ENCODE assay signal across 24 cellular contexts in genomic region chr1:221557024-221557423, GRCh38.
DNase-seq lines count a peak whose midpoint lies in the region; ATAC-seq and TF ChIP-seq lines count a peak whose summit lies in the region.
"Had no signal": no experiment of that assay in that cellular context is flagged by ENCODE, and none has a peak within 500 bp of the region (broad histone marks: within the 10 kb centered on the region; RNA-seq: fewer than 3 reads in every experiment).

No MANE protein-coding gene starts in this region.

- H3K23ac ChIP-seq in IMR-90 (ENCODE audit: low read depth, low read length), result no peak overlapping the region

- H3K14ac ChIP-seq in IMR-90 (replicated peaks; ENCODE audit: low read depth, low read length), result no peak overlapping the region

- intact Hi-C loops in IMR-90 (cut with micrococcal nuclease), result no loop called here
- intact Hi-C loops in naive thymus-derived CD4-positive, alpha-beta T cell (cut with micrococcal nuclease), result no loop called here

- no peaks in the 10 kb centered on the region for H3K9me3 Mint-ChIP-seq in naive thymus-derived CD4-positive, alpha-beta T cell
- H3K9me3 Mint-ChIP-seq: CD8-positive, alpha-beta T cell had no signal

- H2AK5ac ChIP-seq in IMR-90 (ENCODE audit: low read depth, low read length), result no peak overlapping the region

- H3K56ac ChIP-seq in IMR-90 (ENCODE audit: extremely low read depth, insufficient read depth, low read length), result no peak overlapping the region

- H2BK5ac ChIP-seq in IMR-90 (ENCODE audit: low read depth, low read length, poor library complexity, severe bottlenecking), result no peak overlapping the region

- H3K4me1 ChIP-seq in IMR-90 (ENCODE audit: control insufficient read depth, insufficient read depth, low read length), result no peaks in the 10 kb centered on the region; the same call in 1 of the 2 replicates
- no peaks in the 10 kb centered on the region for H3K4me1 ChIP-seq in naive thymus-derived CD4-positive, alpha-beta T cell (ENCODE audit: control insufficient read depth in 2 of 2, insufficient read depth in 2 of 2, low read length in 2 of 2)
- H3K4me1 ChIP-seq: Caco-2, SJCRH30 had no signal

- H3K18ac ChIP-seq in IMR-90 (ENCODE audit: low read depth, low read length), result no peak overlapping the region

- no peak overlapping the region for H4K8ac ChIP-seq in IMR-90 (ENCODE audit: low read depth in 2 of 2, low read length in 2 of 2)

- no peak overlapping the region for H2BK120ac ChIP-seq in IMR-90 (ENCODE audit: low read depth, low read length)

- CTCF ChIA-PET in IMR-90 (lab: Yijun Ruan, JAX), result no interaction called here
- CTCF ChIA-PET in naive thymus-derived CD4-positive, alpha-beta T cell (lab: Charles Lee), result interaction anchor here (1.1 kb wide), 2 partner anchors 185 to 302 kb away, joined by 3 read pairs; partner anchors contain the start of gene DUSP10

- dilution Hi-C loops in IMR-90 (cut with HindIII; ENCODE audit: low sequenced_read_pairs, unreplicated experiment), result no loop called here

- no peaks in the 10 kb centered on the region for H3K9me3 ChIP-seq in IMR-90 (ENCODE audit: control insufficient read depth, insufficient read depth, low read length)
- H3K9me3 ChIP-seq in naive thymus-derived CD4-positive, alpha-beta T cell (ENCODE audit: control insufficient read depth in 2 of 3, low read length in 3 of 3), result no peaks in the 10 kb centered on the region
- H3K9me3 ChIP-seq: Caco-2, SJCRH30 had no signal

- no peak overlapping the region for H3K4ac ChIP-seq in IMR-90 (ENCODE audit: low read depth, low read length)

- H4K5ac ChIP-seq in IMR-90 (ENCODE audit: low read depth, low read length), result no peak overlapping the region

- H3K79me1 ChIP-seq in IMR-90 (ENCODE audit: low read depth in 1 of 2, low read length in 2 of 2), result no peaks in the 10 kb centered on the region

- peak; percentile 13 for DNase-seq in NOMO-1 treated with DMSO at 0.1 percent for 48 hours (lab: John Stamatoyannopoulos, UW; ENCODE audit: unreplicated experiment)
- DNase-seq in NOMO-1 treated with dmso at 0.1 percent for 144 hours (lab: John Stamatoyannopoulos, UW; ENCODE audit: unreplicated experiment), result no peak
- no peak for DNase-seq in IMR-90
- DNase-seq in epithelial cell of esophagus (ENCODE audit: low read depth), result peak; percentile 25
- DNase-seq in naive thymus-derived CD4-positive, alpha-beta T cell, result no peak
- no peak for DNase-seq in brain microvascular endothelial cell
- DNase-seq in T1000 (lab: John Stamatoyannopoulos, UW), result no peak
- DNase-seq: Caco-2; CD8-positive, alpha-beta T cell; DMS 273 treated with DMSO at 0.1 percent for 48 hours; DMS79; KG1; NCI-H1092; NCI-H1417 treated with DMSO at 0.1 percent for 48 hours; NCI-H1694 treated with DMSO at 0.1 percent for 48 hours; NCI-H2081; NCI-H2227 treated with DMSO at 0.1 percent for 48 hours; NCI-H526 treated with DMSO at 0.1 percent for 48 hours; OCI-M1; SJCRH30 had no signal

- TF ChIP-seq POLR2A in IMR-90 (IDR thresholded peaks at IDR 0.05; ENCODE audit: low read depth, low read length), result no peak

- ATAC-seq in IMR-90 (ENCODE audit: low read depth) (no peak), HG02852 (IDR thresholded peaks at IDR 0.05; ENCODE audit: unreplicated experiment) (no peak)
- peak; percentile 31 for ATAC-seq in naive thymus-derived CD4-positive, alpha-beta T cell
- ATAC-seq: CD8-positive, alpha-beta T cell had no signal

- H3K4me3 ChIP-seq in IMR-90 (ENCODE audit: insufficient read depth, low read depth, low read length), result no peak overlapping the region
- H3K4me3 ChIP-seq in epithelial cell of esophagus (ENCODE audit: low read length), result no peak overlapping the region
- H3K4me3 ChIP-seq in naive thymus-derived CD4-positive, alpha-beta T cell (ENCODE audit: low read length), result no peak overlapping the region
- H3K4me3 ChIP-seq in brain microvascular endothelial cell (ENCODE audit: low read depth, low read length), result no peak overlapping the region
- H3K4me3 ChIP-seq: SJCRH30 had no signal

- H3K36me3 ChIP-seq in IMR-90 (ENCODE audit: control insufficient read depth, insufficient read depth, low read length), result no peaks in the 10 kb centered on the region
- no peaks in the 10 kb centered on the region for H3K36me3 ChIP-seq in naive thymus-derived CD4-positive, alpha-beta T cell (ENCODE audit: control insufficient read depth in 2 of 3, insufficient read depth in 3 of 3, low read length in 3 of 3)
- no peaks in the 10 kb centered on the region for H3K36me3 ChIP-seq in brain microvascular endothelial cell (replicated peaks)
- H3K36me3 ChIP-seq: SJCRH30 had no signal

- H4K20me1 ChIP-seq in IMR-90 (ENCODE audit: insufficient read depth, low read length), result no peaks in the 10 kb centered on the region

- H2BK20ac ChIP-seq in IMR-90 (ENCODE audit: low read depth, low read length), result no peak overlapping the region

- H3K27me3 ChIP-seq in IMR-90 (ENCODE audit: control insufficient read depth, insufficient read depth, low read length) (no peaks in the 10 kb centered on the region), brain microvascular endothelial cell (replicated peaks) (no peaks in the 10 kb centered on the region)
- no peaks in the 10 kb centered on the region for H3K27me3 ChIP-seq in naive thymus-derived CD4-positive, alpha-beta T cell (ENCODE audit: control insufficient read depth in 2 of 2, insufficient read depth in 2 of 2, low read length in 2 of 2)
- H3K27me3 ChIP-seq: SJCRH30 had no signal

- H3K4me2 ChIP-seq in IMR-90 (ENCODE audit: low read depth, low read length), result no peak overlapping the region

- no peaks in the 10 kb centered on the region; the same call in 1 of the 2 replicates for H3K9me1 ChIP-seq in IMR-90 (ENCODE audit: insufficient read depth, low read length)

- in situ Hi-C loops in IMR-90 (cut with MboI; ENCODE audit: low sequenced_read_pairs) (loop anchor here (10.0 kb wide), 1 partner anchor 898 kb away; no protein-coding TSS in a partner anchor), brain microvascular endothelial cell (cut with HindIII; ENCODE audit: low pct_ligation_motif_present, low sequenced_read_pairs) (no loop called here)

- H3K4me1 Mint-ChIP-seq in naive thymus-derived CD4-positive, alpha-beta T cell, result no peaks in the 10 kb centered on the region
- H3K4me1 Mint-ChIP-seq: B cell had no signal

- H2BK15ac ChIP-seq in IMR-90 (ENCODE audit: low read depth, low read length), result no peak overlapping the region

- no peak overlapping the region for H2AFZ ChIP-seq in IMR-90 (replicated peaks; ENCODE audit: low read length, poor library complexity)

- POLR2A ChIA-PET in IMR-90 (lab: Charles Lee; ENCODE audit: unreplicated experiment), result no interaction called here
- POLR2A ChIA-PET in naive thymus-derived CD4-positive, alpha-beta T cell (lab: Charles Lee), result no interaction called here

- no TSS peak for BruUV-seq in IMR-90 (replicated peaks; lab: Mats Ljungman, UMichigan)

- H3K27ac Mint-ChIP-seq in naive thymus-derived CD4-positive, alpha-beta T cell, result no peak overlapping the region
- H3K27ac Mint-ChIP-seq: B cell; CD8-positive, alpha-beta T cell had no signal

- no CpG with 5 or more reads among the region's 1 CpG for WGBS in IMR-90 (ENCODE audit: extremely low coverage in 2 of 2, insufficient read length in 1 of 2), 2 experiments

- H4K91ac ChIP-seq in IMR-90 (ENCODE audit: insufficient read depth, low read depth, low read length), result no peak overlapping the region

- no peak overlapping the region for H3K9ac ChIP-seq in IMR-90 (ENCODE audit: low read depth, low read length)

- H2AK9ac ChIP-seq in IMR-90 (replicated peaks; ENCODE audit: low read depth, low read length, poor library complexity), result no peak overlapping the region

- peaks cover 0 to 34% (median 4%) of the 10 kb centered on the region in 5 donors for H3K27me3 Mint-ChIP-seq in naive thymus-derived CD4-positive, alpha-beta T cell
- H3K27me3 Mint-ChIP-seq: B cell had no signal

- H3K27ac ChIP-seq in IMR-90 (ENCODE audit: insufficient read depth, low read length) (no peak overlapping the region), brain microvascular endothelial cell (no peak overlapping the region)
- no peak overlapping the region for H3K27ac ChIP-seq in naive thymus-derived CD4-positive, alpha-beta T cell (ENCODE audit: low read depth, low read length)
- H3K27ac ChIP-seq: 22Rv1, C4-2B, SJCRH30 had no signal

- no peak for TF ChIP-seq CTCF in IMR-90 (conservative IDR thresholded peaks at IDR 0.05; ENCODE audit: low read depth, low read length)
- TF ChIP-seq CTCF in epithelial cell of esophagus (IDR thresholded peaks at IDR 0.05; ENCODE audit: insufficient read depth, low read depth, low read length, missing control alignments), result no peak
- no peak for TF ChIP-seq CTCF in brain microvascular endothelial cell (IDR thresholded peaks at IDR 0.05; ENCODE audit: low read depth, low read length, missing control alignments)

- H3K36me3 Mint-ChIP-seq in naive thymus-derived CD4-positive, alpha-beta T cell, result no peaks in the 10 kb centered on the region
- H3K36me3 Mint-ChIP-seq: CD8-positive, alpha-beta T cell had no signal

- no peak for TF ChIP-seq RAD21 in IMR-90 (IDR thresholded peaks at IDR 0.05; ENCODE audit: low read length)

- no peak overlapping the region for H3K4me3 Mint-ChIP-seq in naive thymus-derived CD4-positive, alpha-beta T cell
- H3K4me3 Mint-ChIP-seq: B cell; CD8-positive, alpha-beta T cell had no signal

TF ChIP-seq in IMR-90, 13 proteins besides CTCF, POLR2A, EP300 and RAD21:
- TF ChIP-seq BHLHE40 (IDR thresholded peaks at IDR 0.05; ENCODE audit: low read depth, low read length) (no peak), CEBPB (IDR thresholded peaks at IDR 0.05; ENCODE audit: low read depth, low read length) (0 out of 2 replicates have a peak, but pooled peaks have one; percentile 21), ELK1 (IDR thresholded peaks at IDR 0.05; ENCODE audit: borderline replicate concordance, low read depth, low read length) (no peak)
TF ChIP-seq in IMR-90: peak in this region for 1.

Comparison
In these comparisons a context has a peak if more than half of its experiments do, and no peak if none do; other contexts are left out.
1. DNase-seq: peak in NOMO-1 treated with DMSO at 0.1 percent for 48 hours (single experiment) and epithelial cell of esophagus (single experiment); none in NOMO-1 treated with dmso at 0.1 percent for 144 hours (single experiment), IMR-90 (single experiment), naive thymus-derived CD4-positive, alpha-beta T cell (0 of 9), brain microvascular endothelial cell (single experiment) and T1000 (single experiment).